Comparison of ENCODE assay signal across 1 cellular context in the genomic region with DNA sequence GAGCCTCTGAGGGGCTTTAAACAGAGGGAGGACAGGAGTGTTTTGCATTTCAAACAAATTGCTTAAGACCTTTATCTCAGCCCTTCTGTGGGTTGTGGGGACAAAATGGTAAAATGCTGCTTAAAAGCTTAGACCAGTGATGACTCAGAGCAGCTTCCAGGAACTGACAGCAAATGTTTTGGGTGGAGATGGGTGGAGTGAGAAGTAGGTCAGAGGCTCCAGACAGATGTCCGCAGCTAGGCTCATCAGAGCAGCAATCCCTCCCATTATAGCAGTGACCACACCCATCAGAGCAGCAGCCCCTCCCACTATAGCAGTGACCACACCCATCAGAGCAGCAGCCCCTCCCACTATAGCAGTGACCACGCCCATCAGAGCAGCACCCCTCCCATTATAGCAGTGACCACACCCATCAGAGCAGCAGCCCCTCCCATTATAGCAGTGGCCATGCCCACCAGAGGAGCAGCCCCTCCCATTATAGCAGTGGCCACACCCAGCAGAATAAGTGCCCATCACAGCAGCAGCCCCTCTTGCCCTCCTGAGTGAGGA.
A peak's percentile ranks its signal among the peaks of the same experiment; 100 is the strongest.
TF ChIP-seq lines count a peak whose summit lies in the region.

No MANE protein-coding gene starts in this region.

TF ChIP-seq in K562, 482 proteins besides CTCF, POLR2A, EP300 and RAD21 (continued from another document and continues in another):
- TF ChIP-seq ARID3A (IDR thresholded peaks at IDR 0.05; ENCODE audit: borderline replicate concordance, low read depth, low read length) (no peak), VEZF1 (CRISPR knock-in tag; IDR thresholded peaks at IDR 0.05) (peak; percentile 45), TCFL5 (CRISPR knock-in tag; conservative IDR thresholded peaks at IDR 0.05) (no peak), SIN3A (IDR thresholded peaks at IDR 0.05; ENCODE audit: borderline replicate concordance in 2 of 2, control insufficient read depth in 1 of 2, low read depth in 2 of 2, low read length in 2 of 2) (no peak), KLF6 (CRISPR knock-in tag; IDR thresholded peaks at IDR 0.05; ENCODE audit: borderline replicate concordance) (no peak), JUNB (CRISPR knock-in tag; conservative IDR thresholded peaks at IDR 0.05) (no peak), CAMTA2 (CRISPR knock-in tag; conservative IDR thresholded peaks at IDR 0.05) (no peak), ELF2 (CRISPR knock-in tag; IDR thresholded peaks at IDR 0.05) (no peak), MEIS2 (IDR thresholded peaks at IDR 0.05; ENCODE audit: partially characterized antibody) (peak; percentile 89), XRCC3 (IDR thresholded peaks at IDR 0.05) (no peak), ZSCAN29 (IDR thresholded peaks at IDR 0.05) (no peak), ZNF609 (CRISPR knock-in tag; IDR thresholded peaks at IDR 0.05; ENCODE audit: borderline replicate concordance) (no peak), ETV1 (tag; conservative IDR thresholded peaks at IDR 0.05; ENCODE audit: low read depth) (no peak), SNRNP70 (optimal IDR thresholded peaks at IDR 0.05; ENCODE audit: low read depth, low read length) (no peak), MTA1 (IDR thresholded peaks at IDR 0.05; ENCODE audit: borderline replicate concordance) (no peak), HDAC6 (IDR thresholded peaks at IDR 0.05; ENCODE audit: low read depth, low read length) (no peak), FOXK1 (CRISPR knock-in tag; IDR thresholded peaks at IDR 0.05; ENCODE audit: borderline replicate concordance) (no peak), ZBTB26 (CRISPR knock-in tag; IDR thresholded peaks at IDR 0.05) (no peak), ZC3H8 (IDR thresholded peaks at IDR 0.05) (no peak)
- TF ChIP-seq, protein P1, sequence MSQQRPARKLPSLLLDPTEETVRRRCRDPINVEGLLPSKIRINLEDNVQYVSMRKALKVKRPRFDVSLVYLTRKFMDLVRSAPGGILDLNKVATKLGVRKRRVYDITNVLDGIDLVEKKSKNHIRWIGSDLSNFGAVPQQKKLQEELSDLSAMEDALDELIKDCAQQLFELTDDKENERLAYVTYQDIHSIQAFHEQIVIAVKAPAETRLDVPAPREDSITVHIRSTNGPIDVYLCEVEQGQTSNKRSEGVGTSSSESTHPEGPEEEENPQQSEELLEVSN (IDR thresholded peaks at IDR 0.05; ENCODE audit: borderline replicate concordance in 1 of 2, extremely low read depth in 1 of 2, insufficient read depth in 1 of 2, insufficient read length in 1 of 2, low read depth in 1 of 2, low read length in 1 of 2, poor library complexity in 1 of 2, severe bottlenecking in 1 of 2), result no peak
- TF ChIP-seq, protein P2, sequence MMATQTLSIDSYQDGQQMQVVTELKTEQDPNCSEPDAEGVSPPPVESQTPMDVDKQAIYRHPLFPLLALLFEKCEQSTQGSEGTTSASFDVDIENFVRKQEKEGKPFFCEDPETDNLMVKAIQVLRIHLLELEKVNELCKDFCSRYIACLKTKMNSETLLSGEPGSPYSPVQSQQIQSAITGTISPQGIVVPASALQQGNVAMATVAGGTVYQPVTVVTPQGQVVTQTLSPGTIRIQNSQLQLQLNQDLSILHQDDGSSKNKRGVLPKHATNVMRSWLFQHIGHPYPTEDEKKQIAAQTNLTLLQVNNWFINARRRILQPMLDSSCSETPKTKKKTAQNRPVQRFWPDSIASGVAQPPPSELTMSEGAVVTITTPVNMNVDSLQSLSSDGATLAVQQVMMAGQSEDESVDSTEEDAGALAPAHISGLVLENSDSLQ (IDR thresholded peaks at IDR 0.05), result peak; percentile 87
- TF ChIP-seq, protein P3, sequence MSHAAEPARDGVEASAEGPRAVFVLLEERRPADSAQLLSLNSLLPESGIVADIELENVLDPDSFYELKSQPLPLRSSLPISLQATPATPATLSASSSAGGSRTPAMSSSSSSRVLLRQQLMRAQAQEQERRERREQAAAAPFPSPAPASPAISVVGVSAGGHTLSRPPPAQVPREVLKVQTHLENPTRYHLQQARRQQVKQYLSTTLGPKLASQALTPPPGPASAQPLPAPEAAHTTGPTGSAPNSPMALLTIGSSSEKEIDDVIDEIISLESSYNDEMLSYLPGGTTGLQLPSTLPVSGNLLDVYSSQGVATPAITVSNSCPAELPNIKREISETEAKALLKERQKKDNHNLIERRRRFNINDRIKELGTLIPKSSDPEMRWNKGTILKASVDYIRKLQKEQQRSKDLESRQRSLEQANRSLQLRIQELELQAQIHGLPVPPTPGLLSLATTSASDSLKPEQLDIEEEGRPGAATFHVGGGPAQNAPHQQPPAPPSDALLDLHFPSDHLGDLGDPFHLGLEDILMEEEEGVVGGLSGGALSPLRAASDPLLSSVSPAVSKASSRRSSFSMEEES (CRISPR knock-in tag; IDR thresholded peaks at IDR 0.05), result no peak
- TF ChIP-seq, protein P4, sequence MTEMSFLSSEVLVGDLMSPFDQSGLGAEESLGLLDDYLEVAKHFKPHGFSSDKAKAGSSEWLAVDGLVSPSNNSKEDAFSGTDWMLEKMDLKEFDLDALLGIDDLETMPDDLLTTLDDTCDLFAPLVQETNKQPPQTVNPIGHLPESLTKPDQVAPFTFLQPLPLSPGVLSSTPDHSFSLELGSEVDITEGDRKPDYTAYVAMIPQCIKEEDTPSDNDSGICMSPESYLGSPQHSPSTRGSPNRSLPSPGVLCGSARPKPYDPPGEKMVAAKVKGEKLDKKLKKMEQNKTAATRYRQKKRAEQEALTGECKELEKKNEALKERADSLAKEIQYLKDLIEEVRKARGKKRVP (CRISPR knock-in tag; IDR thresholded peaks at IDR 0.05), result no peak
- TF ChIP-seq, protein P5, sequence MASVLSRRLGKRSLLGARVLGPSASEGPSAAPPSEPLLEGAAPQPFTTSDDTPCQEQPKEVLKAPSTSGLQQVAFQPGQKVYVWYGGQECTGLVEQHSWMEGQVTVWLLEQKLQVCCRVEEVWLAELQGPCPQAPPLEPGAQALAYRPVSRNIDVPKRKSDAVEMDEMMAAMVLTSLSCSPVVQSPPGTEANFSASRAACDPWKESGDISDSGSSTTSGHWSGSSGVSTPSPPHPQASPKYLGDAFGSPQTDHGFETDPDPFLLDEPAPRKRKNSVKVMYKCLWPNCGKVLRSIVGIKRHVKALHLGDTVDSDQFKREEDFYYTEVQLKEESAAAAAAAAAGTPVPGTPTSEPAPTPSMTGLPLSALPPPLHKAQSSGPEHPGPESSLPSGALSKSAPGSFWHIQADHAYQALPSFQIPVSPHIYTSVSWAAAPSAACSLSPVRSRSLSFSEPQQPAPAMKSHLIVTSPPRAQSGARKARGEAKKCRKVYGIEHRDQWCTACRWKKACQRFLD (CRISPR knock-in tag; IDR thresholded peaks at IDR 0.05), result no peak
- TF ChIP-seq, protein P6, sequence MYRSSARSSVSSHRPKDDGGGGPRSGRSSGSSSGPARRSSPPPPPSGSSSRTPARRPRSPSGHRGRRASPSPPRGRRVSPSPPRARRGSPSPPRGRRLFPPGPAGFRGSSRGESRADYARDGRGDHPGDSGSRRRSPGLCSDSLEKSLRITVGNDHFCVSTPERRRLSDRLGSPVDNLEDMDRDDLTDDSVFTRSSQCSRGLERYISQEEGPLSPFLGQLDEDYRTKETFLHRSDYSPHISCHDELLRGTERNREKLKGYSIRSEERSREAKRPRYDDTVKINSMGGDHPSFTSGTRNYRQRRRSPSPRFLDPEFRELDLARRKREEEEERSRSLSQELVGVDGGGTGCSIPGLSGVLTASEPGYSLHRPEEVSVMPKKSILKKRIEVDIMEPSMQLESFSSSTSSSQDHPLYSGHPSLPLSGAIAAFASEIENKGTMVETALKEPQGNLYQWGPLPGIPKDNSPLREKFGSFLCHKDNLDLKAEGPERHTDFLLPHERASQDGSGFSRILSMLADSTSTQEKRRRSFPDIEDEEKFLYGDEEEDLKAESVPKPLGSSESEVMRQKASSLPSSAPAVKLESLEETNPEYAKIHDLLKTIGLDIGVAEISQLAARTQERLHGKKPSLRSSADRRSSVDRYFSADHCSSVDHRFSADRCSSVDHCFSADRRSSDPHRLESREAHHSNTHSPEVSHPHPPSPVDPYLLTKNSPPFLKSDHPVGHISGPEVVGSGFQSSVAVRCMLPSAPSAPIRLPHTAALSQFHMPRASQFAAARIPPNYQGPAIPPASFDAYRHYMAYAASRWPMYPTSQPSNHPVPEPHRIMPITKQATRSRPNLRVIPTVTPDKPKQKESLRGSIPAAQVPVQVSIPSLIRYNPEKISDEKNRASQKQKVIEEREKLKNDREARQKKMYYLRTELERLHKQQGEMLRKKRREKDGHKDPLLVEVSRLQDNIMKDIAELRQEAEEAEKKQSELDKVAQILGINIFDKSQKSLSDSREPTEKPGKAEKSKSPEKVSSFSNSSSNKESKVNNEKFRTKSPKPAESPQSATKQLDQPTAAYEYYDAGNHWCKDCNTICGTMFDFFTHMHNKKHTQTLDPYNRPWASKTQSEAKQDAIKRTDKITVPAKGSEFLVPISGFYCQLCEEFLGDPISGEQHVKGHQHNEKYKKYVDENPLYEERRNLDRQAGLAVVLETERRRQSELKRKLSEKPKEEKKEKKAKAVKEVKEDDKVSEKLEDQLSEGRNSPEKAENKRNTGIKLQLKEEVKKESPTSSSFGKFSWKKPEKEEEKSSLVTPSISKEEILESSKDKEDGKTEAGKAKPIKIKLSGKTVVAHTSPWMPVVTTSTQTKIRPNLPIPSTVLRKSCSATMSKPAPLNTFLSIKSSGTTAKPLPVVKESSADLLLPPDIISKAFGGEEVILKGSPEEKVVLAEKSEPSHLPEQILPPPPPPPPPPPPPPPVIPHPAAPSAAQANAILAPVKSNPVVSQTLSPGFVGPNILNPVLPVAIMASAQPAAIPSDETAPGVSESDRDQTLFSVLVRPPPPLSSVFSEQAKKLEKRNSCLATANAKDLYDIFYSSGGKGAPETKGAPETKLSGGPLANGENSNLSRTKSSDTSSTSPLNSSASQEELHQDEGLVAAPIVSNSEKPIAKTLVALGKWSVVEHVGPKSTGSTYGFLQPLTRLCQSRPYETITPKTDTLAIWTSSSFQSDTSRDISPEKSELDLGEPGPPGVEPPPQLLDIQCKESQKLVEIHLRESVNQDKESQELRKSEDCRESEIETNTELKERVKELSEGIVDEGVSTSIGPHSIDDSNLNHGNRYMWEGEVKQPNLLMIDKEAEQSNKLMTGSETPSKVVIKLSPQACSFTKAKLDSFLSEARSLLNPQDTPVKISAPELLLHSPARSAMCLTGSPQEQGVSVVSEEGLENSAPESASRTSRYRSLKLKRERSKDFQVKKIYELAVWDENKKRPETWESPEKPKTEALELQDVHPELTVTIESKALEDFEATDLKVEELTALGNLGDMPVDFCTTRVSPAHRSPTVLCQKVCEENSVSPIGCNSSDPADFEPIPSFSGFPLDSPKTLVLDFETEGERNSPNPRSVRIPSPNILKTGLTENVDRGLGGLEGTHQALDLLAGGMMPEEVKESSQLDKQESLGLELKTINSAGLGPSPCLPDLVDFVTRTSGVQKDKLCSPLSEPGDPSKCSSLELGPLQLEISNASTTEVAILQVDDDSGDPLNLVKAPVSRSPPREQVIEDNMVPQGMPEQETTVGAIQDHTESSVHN (IDR thresholded peaks at IDR 0.05; ENCODE audit: borderline replicate concordance in 1 of 2, low read depth in 1 of 2), result peak in 1 of 2 experiments; percentile 35; a peak in 1 of 4 replicates
